10 cellular contexts compared by ENCODE assay signal in genomic region chr4:96509039-96509741, GRCh38.
"Had no signal": no experiment of that assay in that cellular context is flagged by ENCODE, and none has a peak within 500 bp of the region (broad histone marks: within the 10 kb centered on the region; RNA-seq: fewer than 3 reads in every experiment).

No MANE protein-coding gene starts in this region.

- H3K4me3 ChIP-seq: GM23248, HAP-1, K562 had no signal

- H3K27ac ChIP-seq: GM23248 had no signal

- H3K9ac ChIP-seq: GM23248 had no signal

- FAIRE-seq: H54, HTR-8/SVneo, K562 had no signal

- H3K27ac Mint-ChIP-seq: HFFc6 had no signal

- DNase-seq: GM23248, GOT3, HFFc6, IMR-90, KG1 had no signal

- H3K4me1 ChIP-seq: HAP-1 had no signal

- H3K4me3 Mint-ChIP-seq: HFFc6 had no signal

- ATAC-seq: HCT116, K562 had no signal

- H3K9me3 ChIP-seq: HAP-1 had no signal

- H2AFZ ChIP-seq: GM23248 had no signal

- H3K36me3 ChIP-seq: HAP-1 had no signal
